In the genomic region with DNA sequence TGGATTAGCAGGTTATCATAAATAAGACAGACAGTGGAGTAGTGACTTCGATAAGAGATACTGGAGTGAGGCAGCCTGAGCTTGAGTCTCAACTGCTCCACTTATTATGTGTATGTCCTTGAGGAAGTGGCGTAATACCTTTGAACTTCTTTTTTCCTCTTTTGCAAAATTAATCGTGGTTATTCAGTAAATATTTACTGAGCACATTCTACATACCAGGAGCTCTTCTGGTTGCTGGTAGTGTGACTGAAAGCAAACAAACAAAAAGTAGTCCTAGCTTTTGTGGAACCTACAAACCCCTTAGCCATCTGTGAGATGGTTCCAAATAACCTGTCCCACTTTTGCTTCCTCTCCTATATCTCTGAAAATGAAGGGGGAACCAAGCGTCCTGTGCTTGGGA, we compare ENCODE assay signal across 1 cellular context.
TF ChIP-seq lines count a peak whose summit lies in the region.

No MANE protein-coding gene starts in this region.

TF ChIP-seq in HepG2, 621 proteins besides CTCF, POLR2A, EP300 and RAD21 (continued from another document and continues in another):
- TF ChIP-seq MLXIP (CRISPR knock-in tag; IDR thresholded peaks at IDR 0.05; ENCODE audit: borderline replicate concordance) (no peak), ZNF446 (CRISPR knock-in tag; IDR thresholded peaks at IDR 0.05) (no peak), ZSCAN21 (CRISPR knock-in tag; IDR thresholded peaks at IDR 0.05; ENCODE audit: borderline replicate concordance) (no peak), ZNF549 (CRISPR knock-in tag; IDR thresholded peaks at IDR 0.05) (no peak), HHEX (CRISPR knock-in tag; IDR thresholded peaks at IDR 0.05) (no peak), FOSL1 (CRISPR knock-in tag; IDR thresholded peaks at IDR 0.05; ENCODE audit: borderline replicate concordance) (no peak), BHLHE40 (IDR thresholded peaks at IDR 0.05; ENCODE audit: low read length) (no peak), ELF4 (CRISPR knock-in tag; IDR thresholded peaks at IDR 0.05; ENCODE audit: borderline replicate concordance) (no peak), ZNF292 (CRISPR knock-in tag; IDR thresholded peaks at IDR 0.05; ENCODE audit: borderline replicate concordance, low read depth) (no peak), ZNF598 (CRISPR knock-in tag; IDR thresholded peaks at IDR 0.05; ENCODE audit: borderline replicate concordance) (no peak), ZNF660 (CRISPR knock-in tag; IDR thresholded peaks at IDR 0.05; ENCODE audit: borderline replicate concordance, low read depth) (no peak), ZSCAN9 (CRISPR knock-in tag; IDR thresholded peaks at IDR 0.05; ENCODE audit: borderline replicate concordance) (no peak), ZFP82 (CRISPR knock-in tag; IDR thresholded peaks at IDR 0.05; ENCODE audit: borderline replicate concordance) (no peak), GABPB1 (CRISPR knock-in tag; IDR thresholded peaks at IDR 0.05) (no peak), RFXANK (CRISPR knock-in tag; IDR thresholded peaks at IDR 0.05) (no peak), ZFP62 (CRISPR knock-in tag; IDR thresholded peaks at IDR 0.05) (no peak), KLF13 (CRISPR knock-in tag; IDR thresholded peaks at IDR 0.05) (no peak), FOXA1 (IDR thresholded peaks at IDR 0.05) (no peak), FOXA1 (CRISPR knock-in tag; IDR thresholded peaks at IDR 0.05) (peak; percentile 28; the same call in 1 of the 2 replicates), THAP7 (CRISPR knock-in tag; IDR thresholded peaks at IDR 0.05) (no peak), HOXA5 (CRISPR knock-in tag; IDR thresholded peaks at IDR 0.05) (no peak), YY1 (IDR thresholded peaks at IDR 0.05; ENCODE audit: insufficient read depth, insufficient replicate concordance, low read depth, low read length) (no peak), BRCA1 (CRISPR knock-in tag; IDR thresholded peaks at IDR 0.05) (no peak), FOXC1 (CRISPR knock-in tag; IDR thresholded peaks at IDR 0.05; ENCODE audit: borderline replicate concordance) (no peak), ZNF878 (CRISPR knock-in tag; IDR thresholded peaks at IDR 0.05) (no peak), NFKB2 (CRISPR knock-in tag; IDR thresholded peaks at IDR 0.05; ENCODE audit: borderline replicate concordance) (no peak), RORA (CRISPR knock-in tag; IDR thresholded peaks at IDR 0.05) (no peak), ZBTB34 (CRISPR knock-in tag; IDR thresholded peaks at IDR 0.05) (no peak), ZNF530 (CRISPR knock-in tag; IDR thresholded peaks at IDR 0.05; ENCODE audit: low read depth) (no peak), ZNF75D (CRISPR knock-in tag; IDR thresholded peaks at IDR 0.05; ENCODE audit: borderline replicate concordance) (no peak), FOXA3 (CRISPR knock-in tag; IDR thresholded peaks at IDR 0.05) (peak; percentile 71), CHD4 (IDR thresholded peaks at IDR 0.05; ENCODE audit: borderline replicate concordance, low read length) (no peak), ZNF207 (IDR thresholded peaks at IDR 0.05; ENCODE audit: borderline replicate concordance) (no peak), ZNF382 (CRISPR knock-in tag; IDR thresholded peaks at IDR 0.05; ENCODE audit: borderline replicate concordance) (no peak), ARID5B (CRISPR knock-in tag; IDR thresholded peaks at IDR 0.05) (peak; percentile 50; the same call in 1 of the 2 replicates), ZNF562 (CRISPR knock-in tag; IDR thresholded peaks at IDR 0.05; ENCODE audit: borderline replicate concordance) (no peak), MATR3 (CRISPR knock-in tag; IDR thresholded peaks at IDR 0.05) (no peak), NCOA2 (CRISPR knock-in tag; IDR thresholded peaks at IDR 0.05) (peak; percentile 37; the same call in 1 of the 2 replicates), RARA (CRISPR knock-in tag; IDR thresholded peaks at IDR 0.05) (0 out of 2 replicates have a peak, but pooled peaks have one; percentile 13), RAD51 (IDR thresholded peaks at IDR 0.05; ENCODE audit: borderline replicate concordance) (no peak), KDM5B (CRISPR knock-in tag; IDR thresholded peaks at IDR 0.05; ENCODE audit: borderline replicate concordance) (no peak), ZNF766 (CRISPR knock-in tag; IDR thresholded peaks at IDR 0.05; ENCODE audit: borderline replicate concordance) (no peak), RBFOX2 (IDR thresholded peaks at IDR 0.05; ENCODE audit: low read depth, low read length) (no peak)
- TF ChIP-seq, protein P1, sequence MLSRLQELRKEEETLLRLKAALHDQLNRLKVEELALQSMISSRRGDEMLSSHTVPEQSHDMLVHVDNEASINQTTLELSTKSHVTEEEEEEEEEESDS (CRISPR knock-in tag; IDR thresholded peaks at IDR 0.05; ENCODE audit: borderline replicate concordance) = no peak
- TF ChIP-seq, protein P2, sequence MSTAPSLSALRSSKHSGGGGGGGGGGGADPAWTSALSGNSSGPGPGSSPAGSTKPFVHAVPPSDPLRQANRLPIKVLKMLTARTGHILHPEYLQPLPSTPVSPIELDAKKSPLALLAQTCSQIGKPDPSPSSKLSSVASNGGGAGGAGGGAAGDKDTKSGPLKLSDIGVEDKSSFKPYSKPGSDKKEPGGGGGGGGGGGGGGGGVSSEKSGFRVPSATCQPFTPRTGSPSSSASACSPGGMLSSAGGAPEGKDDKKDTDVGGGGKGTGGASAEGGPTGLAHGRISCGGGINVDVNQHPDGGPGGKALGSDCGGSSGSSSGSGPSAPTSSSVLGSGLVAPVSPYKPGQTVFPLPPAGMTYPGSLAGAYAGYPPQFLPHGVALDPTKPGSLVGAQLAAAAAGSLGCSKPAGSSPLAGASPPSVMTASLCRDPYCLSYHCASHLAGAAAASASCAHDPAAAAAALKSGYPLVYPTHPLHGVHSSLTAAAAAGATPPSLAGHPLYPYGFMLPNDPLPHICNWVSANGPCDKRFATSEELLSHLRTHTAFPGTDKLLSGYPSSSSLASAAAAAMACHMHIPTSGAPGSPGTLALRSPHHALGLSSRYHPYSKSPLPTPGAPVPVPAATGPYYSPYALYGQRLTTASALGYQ (CRISPR knock-in tag; IDR thresholded peaks at IDR 0.05) = no peak
- TF ChIP-seq, protein P3, sequence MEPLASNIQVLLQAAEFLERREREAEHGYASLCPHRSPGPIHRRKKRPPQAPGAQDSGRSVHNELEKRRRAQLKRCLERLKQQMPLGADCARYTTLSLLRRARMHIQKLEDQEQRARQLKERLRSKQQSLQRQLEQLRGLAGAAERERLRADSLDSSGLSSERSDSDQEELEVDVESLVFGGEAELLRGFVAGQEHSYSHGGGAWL (CRISPR knock-in tag; IDR thresholded peaks at IDR 0.05) = no peak
- TF ChIP-seq, protein P4, sequence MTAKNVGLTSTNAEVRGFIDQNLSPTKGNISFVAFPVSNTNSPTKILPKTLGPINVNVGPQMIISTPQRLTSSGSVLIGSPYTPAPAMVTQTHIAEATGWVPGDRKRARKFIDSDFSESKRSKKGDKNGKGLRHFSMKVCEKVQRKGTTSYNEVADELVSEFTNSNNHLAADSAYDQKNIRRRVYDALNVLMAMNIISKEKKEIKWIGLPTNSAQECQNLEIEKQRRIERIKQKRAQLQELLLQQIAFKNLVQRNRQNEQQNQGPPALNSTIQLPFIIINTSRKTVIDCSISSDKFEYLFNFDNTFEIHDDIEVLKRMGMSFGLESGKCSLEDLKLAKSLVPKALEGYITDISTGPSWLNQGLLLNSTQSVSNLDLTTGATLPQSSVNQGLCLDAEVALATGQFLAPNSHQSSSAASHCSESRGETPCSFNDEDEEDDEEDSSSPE (CRISPR knock-in tag; IDR thresholded peaks at IDR 0.05) = no peak
- TF ChIP-seq, protein P5, sequence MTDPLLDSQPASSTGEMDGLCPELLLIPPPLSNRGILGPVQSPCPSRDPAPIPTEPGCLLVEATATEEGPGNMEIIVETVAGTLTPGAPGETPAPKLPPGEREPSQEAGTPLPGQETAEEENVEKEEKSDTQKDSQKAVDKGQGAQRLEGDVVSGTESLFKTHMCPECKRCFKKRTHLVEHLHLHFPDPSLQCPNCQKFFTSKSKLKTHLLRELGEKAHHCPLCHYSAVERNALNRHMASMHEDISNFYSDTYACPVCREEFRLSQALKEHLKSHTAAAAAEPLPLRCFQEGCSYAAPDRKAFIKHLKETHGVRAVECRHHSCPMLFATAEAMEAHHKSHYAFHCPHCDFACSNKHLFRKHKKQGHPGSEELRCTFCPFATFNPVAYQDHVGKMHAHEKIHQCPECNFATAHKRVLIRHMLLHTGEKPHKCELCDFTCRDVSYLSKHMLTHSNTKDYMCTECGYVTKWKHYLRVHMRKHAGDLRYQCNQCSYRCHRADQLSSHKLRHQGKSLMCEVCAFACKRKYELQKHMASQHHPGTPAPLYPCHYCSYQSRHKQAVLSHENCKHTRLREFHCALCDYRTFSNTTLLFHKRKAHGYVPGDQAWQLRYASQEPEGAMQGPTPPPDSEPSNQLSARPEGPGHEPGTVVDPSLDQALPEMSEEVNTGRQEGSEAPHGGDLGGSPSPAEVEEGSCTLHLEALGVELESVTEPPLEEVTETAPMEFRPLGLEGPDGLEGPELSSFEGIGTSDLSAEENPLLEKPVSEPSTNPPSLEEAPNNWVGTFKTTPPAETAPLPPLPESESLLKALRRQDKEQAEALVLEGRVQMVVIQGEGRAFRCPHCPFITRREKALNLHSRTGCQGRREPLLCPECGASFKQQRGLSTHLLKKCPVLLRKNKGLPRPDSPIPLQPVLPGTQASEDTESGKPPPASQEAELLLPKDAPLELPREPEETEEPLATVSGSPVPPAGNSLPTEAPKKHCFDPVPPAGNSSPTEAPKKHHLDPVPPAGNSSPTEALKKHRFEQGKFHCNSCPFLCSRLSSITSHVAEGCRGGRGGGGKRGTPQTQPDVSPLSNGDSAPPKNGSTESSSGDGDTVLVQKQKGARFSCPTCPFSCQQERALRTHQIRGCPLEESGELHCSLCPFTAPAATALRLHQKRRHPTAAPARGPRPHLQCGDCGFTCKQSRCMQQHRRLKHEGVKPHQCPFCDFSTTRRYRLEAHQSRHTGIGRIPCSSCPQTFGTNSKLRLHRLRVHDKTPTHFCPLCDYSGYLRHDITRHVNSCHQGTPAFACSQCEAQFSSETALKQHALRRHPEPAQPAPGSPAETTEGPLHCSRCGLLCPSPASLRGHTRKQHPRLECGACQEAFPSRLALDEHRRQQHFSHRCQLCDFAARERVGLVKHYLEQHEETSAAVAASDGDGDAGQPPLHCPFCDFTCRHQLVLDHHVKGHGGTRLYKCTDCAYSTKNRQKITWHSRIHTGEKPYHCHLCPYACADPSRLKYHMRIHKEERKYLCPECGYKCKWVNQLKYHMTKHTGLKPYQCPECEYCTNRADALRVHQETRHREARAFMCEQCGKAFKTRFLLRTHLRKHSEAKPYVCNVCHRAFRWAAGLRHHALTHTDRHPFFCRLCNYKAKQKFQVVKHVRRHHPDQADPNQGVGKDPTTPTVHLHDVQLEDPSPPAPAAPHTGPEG (CRISPR knock-in tag; IDR thresholded peaks at IDR 0.05) = no peak
